Comparison of ENCODE assay signal across 26 cellular contexts in the genomic region with DNA sequence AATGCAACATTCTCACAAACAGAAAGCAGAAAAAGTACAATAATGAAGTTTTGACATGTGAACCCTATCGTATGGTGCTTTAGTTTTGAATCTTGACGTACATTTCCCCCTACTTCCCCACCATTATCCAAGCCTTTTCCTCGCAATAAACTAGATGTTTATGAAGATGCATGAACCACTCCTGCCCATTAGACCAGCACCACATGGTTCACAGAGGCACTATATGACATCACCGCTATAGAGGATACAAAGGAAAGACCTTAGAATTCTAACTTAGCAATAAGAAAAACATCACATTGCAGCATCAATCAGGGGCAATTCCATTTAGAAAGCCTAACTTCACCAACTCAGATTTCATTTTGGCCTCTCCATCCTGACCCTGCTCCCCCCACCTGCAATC.
DNase-seq lines count a peak whose midpoint lies in the region; ATAC-seq, FAIRE-seq and TF ChIP-seq lines count a peak whose summit lies in the region.
"Had no signal": no experiment of that assay in that cellular context is flagged by ENCODE, and none has a peak within 500 bp of the region (broad histone marks: within the 10 kb centered on the region; RNA-seq: fewer than 3 reads in every experiment).

No MANE protein-coding gene starts in this region.

- TF ChIP-seq EP300 in HepG2 (IDR thresholded peaks at IDR 0.05; ENCODE audit: low read depth in 2 of 2, low read length in 2 of 2): no peak
- no peak for TF ChIP-seq EP300 in HepG2 (CRISPR knock-in tag; IDR thresholded peaks at IDR 0.05; ENCODE audit: borderline replicate concordance)

- TF ChIP-seq RAD21 in HepG2 (CRISPR knock-in tag; IDR thresholded peaks at IDR 0.05): no peak

- CTCF ChIA-PET in HepG2 (lab: Yijun Ruan, JAX; ENCODE audit: low intra/inter-chr PET ratio, low total read pairs): no interaction called here

- intact Hi-C loops in HepG2 (cut with micrococcal nuclease; ENCODE audit: unreplicated experiment) (no loop called here), right lobe of liver (cut with DNase I) (no loop called here), mucosa of descending colon (cut with DNase I, micrococcal nuclease) (no loop called here)

- FAIRE-seq in HepG2 (lab: Jason Lieb, UNC) (no peak), small intestine (lab: Jason Lieb, UNC) (no peak)
- FAIRE-seq: GM19239, RCC 7860 had no signal

- DNase-seq in HepG2 (ENCODE audit: low spot score) (no peak), right lobe of liver (no peak), hepatocyte (ENCODE audit: low spot score) (no peak), mucosa of descending colon (no peak), small intestine (peak; percentile 42), COR-L47 (lab: John Stamatoyannopoulos, UW) (no peak), HT-29 (ENCODE audit: low spot score) (no peak)
- no peak for DNase-seq in stimulated activated CD4-positive, alpha-beta T cell treated with anti-CD3 and anti-CD28 coated beads, Interleukin-4, amount 100 ng/mL, for 4 hours
- DNase-seq: CD8-positive, alpha-beta T cell; DMS 273 treated with DMSO at 0.1 percent for 48 hours; DMS79; GOT3; KG1; MG63; NCI-H1105 treated with DMSO at 0.1 percent for 48 hours; NCI-H2029; NCI-H446; NCI-H524 treated with DMSO at 0.1 percent for 48 hours; NCI-H774; SIG-M5; SK-N-SH had no signal

- H3K9me3 ChIP-seq in HepG2 (ENCODE audit: low read length) (no peaks in the 10 kb centered on the region), right lobe of liver (peaks cover 0 to 11% (median 0%) of the 10 kb centered on the region in 4 donors), hepatocyte (ENCODE audit: low read depth) (no peaks in the 10 kb centered on the region), mucosa of descending colon (no peaks in the 10 kb centered on the region), small intestine (ENCODE audit: control insufficient read depth, low read depth) (no peaks in the 10 kb centered on the region)
- H3K9me3 ChIP-seq: HAP-1, MG63, SK-N-SH had no signal

- TF ChIP-seq CTCF in HepG2 (CRISPR knock-in tag; IDR thresholded peaks at IDR 0.05) (no peak), right lobe of liver (IDR thresholded peaks at IDR 0.05) (no peak), hepatocyte (IDR thresholded peaks at IDR 0.05; ENCODE audit: poor library complexity) (no peak), mucosa of descending colon (IDR thresholded peaks at IDR 0.05) (no peak)

- TF ChIP-seq POLR2A in HepG2 (IDR thresholded peaks at IDR 0.05; ENCODE audit: insufficient read depth in 1 of 2, low read depth in 2 of 2, low read length in 2 of 2) (no peak), right lobe of liver (IDR thresholded peaks at IDR 0.05) (no peak)

- H3K27ac ChIP-seq in HepG2 (ENCODE audit: extremely low read length, insufficient read depth, low read length) (no peak overlapping the region), right lobe of liver (no peak overlapping the region), hepatocyte (peak overlapping the region; percentile 79), small intestine (ENCODE audit: low read depth in 1 of 2, low read length in 1 of 2) (no peak overlapping the region)
- H3K27ac ChIP-seq: 22Rv1, C4-2B had no signal

- no peak overlapping the region for H2AFZ ChIP-seq in HepG2 (ENCODE audit: low read length)
- no peak overlapping the region for H2AFZ ChIP-seq in hepatocyte

- H3K9ac ChIP-seq in HepG2 (ENCODE audit: insufficient read depth, low read depth, low read length): no peak overlapping the region
- H3K9ac ChIP-seq: SK-N-SH had no signal

- H3K9me2 ChIP-seq in hepatocyte (replicated peaks; ENCODE audit: insufficient read depth): no peaks in the 10 kb centered on the region
- H3K9me2 ChIP-seq: SK-N-SH had no signal

- H3K4me2 ChIP-seq in HepG2 (ENCODE audit: low read depth, low read length) (no peak overlapping the region), hepatocyte (peak overlapping the region; percentile 62)
- H3K4me2 ChIP-seq: SK-N-SH had no signal

- BruUV-seq in HepG2 (replicated peaks; lab: Mats Ljungman, UMichigan): no TSS peak

- H3K36me3 ChIP-seq in HepG2 (replicated peaks in 1 of 2; ENCODE audit: control insufficient read depth in 1 of 2, insufficient read depth in 2 of 2, low read length in 2 of 2): no peaks in the 10 kb centered on the region
- H3K36me3 ChIP-seq in right lobe of liver: peaks cover 0 to 2% (median 0%) of the 10 kb centered on the region in 4 donors
- H3K36me3 ChIP-seq in hepatocyte (replicated peaks; ENCODE audit: insufficient read depth, low read depth): no peaks in the 10 kb centered on the region
- H3K36me3 ChIP-seq in mucosa of descending colon (ENCODE audit: low read depth): no peaks in the 10 kb centered on the region
- no peaks in the 10 kb centered on the region for H3K36me3 ChIP-seq in small intestine (ENCODE audit: control insufficient read depth in 2 of 2, insufficient read depth in 2 of 2, low read length in 2 of 2)
- H3K36me3 ChIP-seq: HAP-1, MG63 had no signal

- no peak overlapping the region for H3K4me3 ChIP-seq in HepG2 (replicated peaks in 1 of 3; ENCODE audit: insufficient read depth in 1 of 3, low read depth in 2 of 3, low read length in 3 of 3)
- H3K4me3 ChIP-seq in right lobe of liver: no peak overlapping the region
- no peak overlapping the region for H3K4me3 ChIP-seq in hepatocyte
- no peak overlapping the region for H3K4me3 ChIP-seq in mucosa of descending colon
- no peak overlapping the region for H3K4me3 ChIP-seq in small intestine (ENCODE audit: low read depth in 1 of 2, low read length in 2 of 2)
- H3K4me3 ChIP-seq: HAP-1, MG63 had no signal

- H3K79me2 ChIP-seq in HepG2 (ENCODE audit: insufficient read depth, low read length) (no peaks in the 10 kb centered on the region), hepatocyte (no peaks in the 10 kb centered on the region)

- H4K20me1 ChIP-seq in HepG2 (ENCODE audit: insufficient read depth, low read length) (no peaks in the 10 kb centered on the region), hepatocyte (ENCODE audit: insufficient read depth, poor library complexity, severe bottlenecking) (no peaks in the 10 kb centered on the region)

- ATAC-seq in HepG2 (no peak), right lobe of liver (no peak), mucosa of descending colon (peak; percentile 64)
- ATAC-seq: CD8-positive, alpha-beta T cell had no signal

- in situ Hi-C loops in HepG2 (cut with HindIII; ENCODE audit: extremely low pct_ligation_motif_present, low pct_unique_long_range_greater_than_20kb): no loop called here

- 96% methylated on average over 4 of the region's 4 CpGs for WGBS in HepG2 (ENCODE audit: low lambda C conversion rate)
- WGBS in right lobe of liver (ENCODE audit: insufficient coverage, low coverage, low lambda C conversion rate, missing lambda C conversion rate): 94% methylated on average over 4 of the region's 4 CpGs
- WGBS in hepatocyte (ENCODE audit: low lambda C conversion rate, missing lambda C conversion rate): 86% methylated on average over 4 of the region's 4 CpGs
- 29 to 67% (median 58%) methylated on average over 4 of the region's 4 CpGs for WGBS in small intestine, 3 donors

- peaks cover 10% of the 10 kb centered on the region for H3K4me1 ChIP-seq in HepG2 (ENCODE audit: insufficient read depth, low read length)
- H3K4me1 ChIP-seq in right lobe of liver: no peaks in the 10 kb centered on the region
- H3K4me1 ChIP-seq in hepatocyte (ENCODE audit: insufficient read depth): no peaks in the 10 kb centered on the region
- H3K4me1 ChIP-seq in mucosa of descending colon (ENCODE audit: low read depth): no peaks in the 10 kb centered on the region
- peaks cover 0 to 1% of the 10 kb centered on the region in 2 donors for H3K4me1 ChIP-seq in small intestine (ENCODE audit: control insufficient read depth in 2 of 2, insufficient read depth in 1 of 2, low read depth in 1 of 2, low read length in 1 of 2)

- no peaks in the 10 kb centered on the region for H3K27me3 ChIP-seq in HepG2 (ENCODE audit: control insufficient read depth in 1 of 2, insufficient read depth in 2 of 2, low read length in 2 of 2)
- H3K27me3 ChIP-seq in right lobe of liver: no peaks in the 10 kb centered on the region
- no peaks in the 10 kb centered on the region for H3K27me3 ChIP-seq in hepatocyte
- H3K27me3 ChIP-seq in small intestine (ENCODE audit: control insufficient read depth in 2 of 2, insufficient read depth in 2 of 2, low read length in 2 of 2): no peaks in the 10 kb centered on the region
- H3K27me3 ChIP-seq: MG63 had no signal

- POLR2A ChIA-PET in HepG2 (lab: Yijun Ruan, JAX): no interaction called here

TF ChIP-seq in HepG2, 621 proteins besides CTCF, POLR2A, EP300 and RAD21 (continues in another document):
- no peak for TF ChIP-seq CBX2 (IDR thresholded peaks at IDR 0.05; ENCODE audit: low read depth, low read length)
- no peak for TF ChIP-seq CBX2 (CRISPR knock-in tag; IDR thresholded peaks at IDR 0.05; ENCODE audit: low read depth)
- TF ChIP-seq KMT2A (CRISPR knock-in tag; IDR thresholded peaks at IDR 0.05): no peak
- peak; percentile 49; the same call in 1 of the 2 replicates for TF ChIP-seq ATF7 (IDR thresholded peaks at IDR 0.05)
- no peak for TF ChIP-seq ATF7 (CRISPR knock-in tag; IDR thresholded peaks at IDR 0.05)
